Comparison of ENCODE assay signal across 35 cellular contexts in the genomic region with DNA sequence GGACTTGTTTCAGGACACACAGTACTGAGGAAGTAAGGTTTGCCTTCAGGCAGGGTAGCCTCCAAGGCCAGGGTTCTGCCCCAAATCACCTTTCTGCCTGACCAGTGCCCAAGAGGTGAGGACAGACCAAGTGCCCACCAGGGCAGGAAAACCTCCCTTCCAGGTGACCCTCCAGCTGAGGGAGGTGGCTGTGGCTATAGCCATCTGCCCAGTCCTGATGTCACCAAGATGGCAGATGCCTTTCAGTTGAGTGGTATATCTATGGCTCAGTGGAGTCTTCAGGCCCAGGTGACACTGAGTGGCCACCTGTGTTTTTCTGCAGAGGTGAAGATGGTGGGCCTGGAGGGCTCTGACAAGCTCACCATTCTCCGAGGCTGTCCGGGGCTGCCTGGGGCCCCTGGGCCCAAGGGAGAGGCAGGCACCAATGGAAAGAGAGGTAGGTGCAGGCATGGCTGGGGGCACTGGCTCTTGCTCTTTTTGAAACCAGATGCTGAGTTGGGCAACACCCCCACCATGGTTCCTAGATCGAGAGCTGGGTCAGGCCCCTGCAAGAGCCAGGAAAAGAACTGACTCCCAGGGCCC. TPM values are rescaled to one million over a fixed set of nuclear protein-coding genes. Genes with fewer than 3 reads are reported as not detected.
"Had no signal": no experiment of that assay in that cellular context is flagged by ENCODE, and none has a peak within 500 bp of the region (broad histone marks: within the 10 kb centered on the region; RNA-seq: fewer than 3 reads in every experiment).

No MANE protein-coding gene starts in this region.

- H3K36me3 ChIP-seq: brain microvascular endothelial cell, esophagus squamous epithelium, gastroesophageal sphincter, WERI-Rb-1 had no signal

- H3K4me3 ChIP-seq: esophagus squamous epithelium, gastroesophageal sphincter had no signal

- DNase-seq: activated B cell treated with CpG ODN at 0.5 μM for 24 hours; activated CD4-positive, alpha-beta T cell treated with anti-CD3 and anti-CD28 coated beads for 48 hours; activated CD4-positive, alpha-beta T cell treated with anti-CD3 and anti-CD28 coated beads, Interleukin-2, amount 50 U/mL, for 1 hour; activated CD4-positive, alpha-beta T cell treated with anti-CD3 and anti-CD28 coated beads, Interleukin-2, amount 50 U/mL, for 48 hours; activated CD8-positive, alpha-beta T cell treated with anti-CD3 and anti-CD28 coated beads for 36 hours; activated effector memory CD4-positive, alpha-beta T cell treated with anti-CD3 and anti-CD28 coated beads, Interleukin-2, amount 50 U/mL, for 16 hours; activated naive CD4-positive, alpha-beta T cell treated with anti-CD3 and anti-CD28 coated beads, Interleukin-2, amount 10 ng/mL, durations not matched to agents 7 days and 5 days; activated naive CD8-positive, alpha-beta T cell treated with anti-CD3 and anti-CD28 coated beads, Interleukin-2, amount 10 ng/mL, durations not matched to agents 7 days and 5 days; activated T-cell treated with anti-CD3 and anti-CD28 coated beads, Interleukin-2, amount 50 U/mL, for 1 hour; anterior cingulate cortex; brain microvascular endothelial cell; caudate nucleus; cortex of kidney; dermis blood vessel endothelial cell; effector CD4-positive, alpha-beta T cell; effector memory CD8-positive, alpha-beta T cell; erythroblast; esophagus squamous epithelium; foreskin melanocyte; T-helper 1 cell; T-helper 17 cell; T1000; WERI-Rb-1 had no signal

- H3K9me3 ChIP-seq: esophagus squamous epithelium, gastroesophageal sphincter had no signal

- H3K27ac ChIP-seq: brain microvascular endothelial cell, esophagus squamous epithelium, gastroesophageal sphincter, WERI-Rb-1 had no signal

- H3K27me3 ChIP-seq: brain microvascular endothelial cell had no signal

- ATAC-seq: activated CD4-positive, CD25-positive, alpha-beta regulatory T cell treated with anti-CD3 and anti-CD28 coated beads, Interleukin-2, amount 50 U/mL, for 24 hours; activated CD8-positive, alpha-beta T cell treated with anti-CD3 and anti-CD28 coated beads for 36 hours; activated naive CD4-positive, alpha-beta T cell treated with anti-CD3 and anti-CD28 coated beads, Interleukin-2, amount 50 U/mL, for 72 hours; effector memory CD8-positive, alpha-beta T cell; gastroesophageal sphincter; T-helper 17 cell had no signal

- FAIRE-seq: astrocyte, colon had no signal

- H3K4me1 ChIP-seq: esophagus squamous epithelium, gastroesophageal sphincter had no signal

RNA-seq across cellular contexts. Expression of a gene that starts 1.7 kb away (rescaled TPM):
- total RNA-seq: activated B cell treated with CpG ODN at 0.5 μM for 24 hours; activated CD8-positive, alpha-beta memory T cell treated with anti-CD3 and anti-CD28 coated beads for 36 hours; activated CD8-positive, alpha-beta T cell treated with anti-CD3 and anti-CD28 coated beads for 36 hours; activated naive CD4-positive, alpha-beta T cell treated with anti-CD3 and anti-CD28 coated beads, Interleukin-2, amount 50 U/mL, for 72 hours; activated naive CD8-positive, alpha-beta T cell treated with anti-CD3 and anti-CD28 coated beads, Interleukin-2, amount 10 ng/mL, durations not matched to agents 7 days and 5 days; activated T-helper 1 cell treated with anti-CD3 and anti-CD28 coated beads, Interleukin-12 subunit alpha, Interleukin-12 subunit beta, Interleukin-2, Interleukin-4 antibody, amounts not matched to agents 30 ng/mL and 10 ng/mL and 1 ng/mL, durations not matched to agents 14 hours and 24 hours and 36 hours; activated T-helper 2 cell treated with anti-CD3 and anti-CD28 coated beads, Interferon-gamma antibody, Interleukin-2, Interleukin-4, amounts not matched to agents 10 μg/mL and 5 μg/mL and 100 μg/mL, durations not matched to agents 14 hours and 24 hours and 36 hours; astrocyte; chondrocyte; dermis blood vessel endothelial cell; esophagus squamous epithelium; fibroblast of lung; fibroblast of villous mesenchyme; gastroesophageal sphincter; glomerular endothelial cell; T-helper 17 cell had no signal
- polyA plus RNA-seq: fibroblast of lung had no signal

RNA-seq across cellular contexts. Expression of a gene that starts 35.4 kb away (rescaled TPM):
- total RNA-seq: activated CD8-positive, alpha-beta memory T cell treated with anti-CD3 and anti-CD28 coated beads for 36 hours; activated CD8-positive, alpha-beta T cell treated with anti-CD3 and anti-CD28 coated beads for 36 hours; activated naive CD4-positive, alpha-beta T cell treated with anti-CD3 and anti-CD28 coated beads, Interleukin-2, amount 50 U/mL, for 72 hours; activated T-helper 1 cell treated with anti-CD3 and anti-CD28 coated beads, Interleukin-12 subunit alpha, Interleukin-12 subunit beta, Interleukin-2, Interleukin-4 antibody, amounts not matched to agents 30 ng/mL and 10 ng/mL and 1 ng/mL, durations not matched to agents 14 hours and 24 hours and 36 hours; activated T-helper 2 cell treated with anti-CD3 and anti-CD28 coated beads, Interferon-gamma antibody, Interleukin-2, Interleukin-4, amounts not matched to agents 10 μg/mL and 5 μg/mL and 100 μg/mL, durations not matched to agents 14 hours and 24 hours and 36 hours; astrocyte; chondrocyte; dermis blood vessel endothelial cell; fibroblast of lung; fibroblast of villous mesenchyme; glomerular endothelial cell had no signal
- polyA plus RNA-seq: fibroblast of lung had no signal
